ENCODE assay signal across 8 cellular contexts in genomic region chr2:201116115-201116958, GRCh38. TPM values are rescaled to one million over a fixed set of nuclear protein-coding genes. Genes with fewer than 3 reads are reported as not detected.
A peak's percentile ranks its signal among the peaks of the same experiment; 100 is the strongest.
DNase-seq lines count a peak whose midpoint lies in the region; ATAC-seq and TF ChIP-seq lines count a peak whose summit lies in the region.

Gene CFLAR, plus strand, starts transcription at chr2:201116164. Its CDS starts 13,702 bp downstream, at chr2:201129866.

- H3K4me3 Mint-ChIP-seq in nephron progenitor cell, result peak within 1 kb of the TSS; percentile 83

- POLR2A ChIA-PET in IMR-90 (lab: Charles Lee; ENCODE audit: unreplicated experiment), result no interaction called here

- H3K36me3 Mint-ChIP-seq in nephron progenitor cell (ENCODE audit: low read depth), result peaks cover 6% of the 10 kb centered on the region

- peak within 1 kb of the TSS; percentile 98 for H4K91ac ChIP-seq in IMR-90 (ENCODE audit: insufficient read depth, low read depth, low read length)

- peaks cover 8% of the 10 kb centered on the region for H4K20me1 ChIP-seq in IMR-90 (ENCODE audit: insufficient read depth, low read length)

- peaks cover 18% of the 10 kb centered on the region for H3K9me3 Mint-ChIP-seq in nephron progenitor cell

- dilution Hi-C loops in IMR-90 (cut with HindIII; ENCODE audit: low sequenced_read_pairs, unreplicated experiment), result no loop called here

- BruUV-seq in IMR-90 (replicated peaks; lab: Mats Ljungman, UMichigan), result no TSS peak

- H2BK5ac ChIP-seq in IMR-90 (ENCODE audit: low read depth, low read length, poor library complexity, severe bottlenecking), result peak within 1 kb of the TSS; percentile 98

- DNase-seq in DMS114 treated with DMSO at 0.1 percent for 48 hours (lab: John Stamatoyannopoulos, UW; ENCODE audit: unreplicated experiment) (peak; percentile 47), IMR-90 (peak; percentile 75), RWPE2 (ENCODE audit: low spot score) (peak; percentile 62), fibroblast of pulmonary artery (ENCODE audit: low read depth) (peak; percentile 77), nephron progenitor cell (peak; percentile 55), stomach (peak; percentile 74)
- peak; percentile 76 for DNase-seq in activated T-helper 9 cell treated with anti-CD3 and anti-CD28 coated beads, Interleukin-2, amount 50 U/mL, for 16 hours (ENCODE audit: low read depth)

- no peak for TF ChIP-seq RAD21 in IMR-90 (IDR thresholded peaks at IDR 0.05; ENCODE audit: low read length)

- H2BK20ac ChIP-seq in IMR-90 (ENCODE audit: low read depth, low read length), result peak within 1 kb of the TSS; percentile 61; the same call in 1 of the 2 replicates

- H3K4me1 Mint-ChIP-seq in nephron progenitor cell, result peaks cover 28% of the 10 kb centered on the region

- no peak for TF ChIP-seq EP300 in stomach (IDR thresholded peaks at IDR 0.05)

- in situ Hi-C loops in IMR-90 (cut with MboI; ENCODE audit: low sequenced_read_pairs), result no loop called here

- peak within 1 kb of the TSS; percentile 57; the same call in 1 of the 3 replicates for H2BK15ac ChIP-seq in IMR-90 (ENCODE audit: low read depth, low read length)

- H3K27ac ChIP-seq in IMR-90 (ENCODE audit: insufficient read depth, low read length) (peak within 1 kb of the TSS; percentile 92), RWPE2 (ENCODE audit: poor library complexity, severe bottlenecking) (peak within 1 kb of the TSS; percentile 96), stomach (peak within 1 kb of the TSS; percentile 98 to 100 (median 99))

- TF ChIP-seq CTCF in IMR-90 (conservative IDR thresholded peaks at IDR 0.05; ENCODE audit: low read depth, low read length), result no peak
- no peak for TF ChIP-seq CTCF in RWPE2 (IDR thresholded peaks at IDR 0.05; ENCODE audit: poor library complexity, severe bottlenecking)
- no peak for TF ChIP-seq CTCF in fibroblast of pulmonary artery (IDR thresholded peaks at IDR 0.05; ENCODE audit: low read length, missing control alignments)
- TF ChIP-seq CTCF in nephron progenitor cell (IDR thresholded peaks at IDR 0.05), result no peak
- TF ChIP-seq CTCF in stomach (IDR thresholded peaks at IDR 0.05), result no peak

- H2AFZ ChIP-seq in IMR-90 (replicated peaks; ENCODE audit: low read length, poor library complexity), result peak within 1 kb of the TSS; percentile 98

- peak within 1 kb of the TSS; percentile 87 for H3K9ac ChIP-seq in IMR-90 (ENCODE audit: low read depth, low read length)

- WGBS in IMR-90 (ENCODE audit: extremely low coverage in 2 of 2, insufficient read length in 1 of 2), 2 experiments, result 0% methylated on average over 46 of the region's 75 CpGs; no CpG with 5 or more reads in 1 of the 2 experiments
- 0 to 1% (median 0%) methylated on average over 29 to 75 of the region's 75 CpGs for WGBS in stomach, 5 donors

- H3K18ac ChIP-seq in IMR-90 (ENCODE audit: low read depth, low read length), result peak within 1 kb of the TSS; percentile 84

- H3K9me3 ChIP-seq in IMR-90 (ENCODE audit: control insufficient read depth, insufficient read depth, low read length), result no peaks in the 10 kb centered on the region
- no peaks in the 10 kb centered on the region for H3K9me3 ChIP-seq in RWPE2 (ENCODE audit: severe bottlenecking)
- H3K9me3 ChIP-seq in stomach, result no peaks in the 10 kb centered on the region

- H2BK120ac ChIP-seq in IMR-90 (ENCODE audit: low read depth, low read length), result peak within 1 kb of the TSS; percentile 97

- peak within 1 kb of the TSS; percentile 100 for H3K14ac ChIP-seq in IMR-90 (replicated peaks; ENCODE audit: low read depth, low read length)

- intact Hi-C loops in IMR-90 (cut with micrococcal nuclease), result loop anchor here (2.0 to 5.0 kb wide), 2 partner anchors 32 to 44 kb away; partner anchors contain the start of genes HYCC2 and NDUFB3
- intact Hi-C loops in stomach (cut with DNase I; ENCODE audit: low total_unique reads), result no loop called here

- peak within 1 kb of the TSS; percentile 95 for H3K56ac ChIP-seq in IMR-90 (ENCODE audit: extremely low read depth, insufficient read depth, low read length)

- H3K9me1 ChIP-seq in IMR-90 (ENCODE audit: insufficient read depth, low read length), result peaks cover 6% of the 10 kb centered on the region

- peak; percentile 41 for ATAC-seq in GM21515 (IDR thresholded peaks at IDR 0.05; ENCODE audit: unreplicated experiment)
- peak; percentile 67 for ATAC-seq in IMR-90 (ENCODE audit: low read depth)
- peak; percentile 49 for ATAC-seq in RWPE2 (ENCODE audit: low read depth)

- peak within 1 kb of the TSS; percentile 80 to 99 for H4K8ac ChIP-seq in IMR-90 (ENCODE audit: low read depth in 2 of 2, low read length in 2 of 2)

- peaks cover 10 to 55% of the 10 kb centered on the region in 2 experiments; a peak in 3 of 4 replicates for H3K79me1 ChIP-seq in IMR-90 (ENCODE audit: low read depth in 1 of 2, low read length in 2 of 2)

- H2AK5ac ChIP-seq in IMR-90 (ENCODE audit: low read depth, low read length), result peak within 1 kb of the TSS; percentile 93

- peak within 1 kb of the TSS; percentile 64 for H3K27ac Mint-ChIP-seq in nephron progenitor cell

- H3K4me3 ChIP-seq in IMR-90 (ENCODE audit: insufficient read depth, low read depth, low read length) (peak within 1 kb of the TSS; percentile 58), RWPE2 (ENCODE audit: severe bottlenecking) (peak within 1 kb of the TSS; percentile 54), fibroblast of pulmonary artery (replicated peaks; ENCODE audit: low read depth, low read length) (peak within 1 kb of the TSS; percentile 79), stomach (peak within 1 kb of the TSS; percentile 61 to 93 (median 80))

- H4K5ac ChIP-seq in IMR-90 (ENCODE audit: low read depth, low read length), result peak within 1 kb of the TSS; percentile 76

- no peaks in the 10 kb centered on the region for H3K36me3 ChIP-seq in IMR-90 (ENCODE audit: control insufficient read depth, insufficient read depth, low read length)
- no peaks in the 10 kb centered on the region for H3K36me3 ChIP-seq in RWPE2 (ENCODE audit: low read depth)
- peaks cover 0 to 3% (median 0%) of the 10 kb centered on the region in 4 donors for H3K36me3 ChIP-seq in stomach

- peak within 1 kb of the TSS; percentile 100 for H3K23ac ChIP-seq in IMR-90 (ENCODE audit: low read depth, low read length)

- no peaks in the 10 kb centered on the region for H3K27me3 ChIP-seq in IMR-90 (ENCODE audit: control insufficient read depth, insufficient read depth, low read length)
- no peaks in the 10 kb centered on the region for H3K27me3 ChIP-seq in RWPE2 (ENCODE audit: insufficient read depth, poor library complexity, severe bottlenecking)
- H3K27me3 ChIP-seq in stomach, result no peaks in the 10 kb centered on the region

- peak within 1 kb of the TSS; percentile 98 for H3K4ac ChIP-seq in IMR-90 (ENCODE audit: low read depth, low read length)

- peak; percentile 65; the same call in 1 of the 2 replicates for TF ChIP-seq POLR2A in IMR-90 (IDR thresholded peaks at IDR 0.05; ENCODE audit: low read depth, low read length)
- peak in 2 of 4 donors; percentile 37 to 59 for TF ChIP-seq POLR2A in stomach (IDR thresholded peaks at IDR 0.05)

- peaks cover 26% of the 10 kb centered on the region for H3K27me3 Mint-ChIP-seq in nephron progenitor cell (ENCODE audit: low read depth, poor library complexity)

- H3K4me1 ChIP-seq in IMR-90 (ENCODE audit: control insufficient read depth, insufficient read depth, low read length), result peaks cover 4% of the 10 kb centered on the region
- H3K4me1 ChIP-seq in RWPE2 (ENCODE audit: insufficient read depth, poor library complexity, severe bottlenecking), result peaks cover 12% of the 10 kb centered on the region
- H3K4me1 ChIP-seq in stomach, result peaks cover 9 to 50% (median 39%) of the 10 kb centered on the region in 4 donors

- H3K4me2 ChIP-seq in IMR-90 (ENCODE audit: low read depth, low read length), result peak within 1 kb of the TSS; percentile 89

- CTCF ChIA-PET in IMR-90 (lab: Yijun Ruan, JAX), result interaction anchor here (2.1 kb wide), 1 partner anchor 32 kb away, joined by 5 read pairs; no protein-coding TSS in a partner anchor

- peak within 1 kb of the TSS; percentile 98 for H2AK9ac ChIP-seq in IMR-90 (replicated peaks; ENCODE audit: low read depth, low read length, poor library complexity)

TF ChIP-seq in IMR-90, 13 proteins besides CTCF, POLR2A, EP300 and RAD21 (continues in another document):
- TF ChIP-seq ELK1 (IDR thresholded peaks at IDR 0.05; ENCODE audit: borderline replicate concordance, low read depth, low read length) (no peak), CHD1 (IDR thresholded peaks at IDR 0.05; ENCODE audit: low read depth, low read length) (no peak), RCOR1 (IDR thresholded peaks at IDR 0.05; ENCODE audit: insufficient replicate concordance, low read length) (no peak), SMC3 (IDR thresholded peaks at IDR 0.05; ENCODE audit: low read depth, low read length) (no peak), MXI1 (IDR thresholded peaks at IDR 0.05; ENCODE audit: borderline replicate concordance, low read depth, low read length) (peak; percentile 50; the same call in 1 of the 2 replicates), CEBPB (IDR thresholded peaks at IDR 0.05; ENCODE audit: low read depth, low read length) (peak; percentile 78), MAFK (IDR thresholded peaks at IDR 0.05; ENCODE audit: low read depth, low read length) (peak; percentile 46; the same call in 1 of the 2 replicates), MAZ (IDR thresholded peaks at IDR 0.05; ENCODE audit: borderline replicate concordance, low read depth, low read length) (no peak; the same call in 1 of the 2 replicates), NFE2L2 (IDR thresholded peaks at IDR 0.05; ENCODE audit: low read depth, low read length) (no peak)
- TF ChIP-seq, protein P1, sequence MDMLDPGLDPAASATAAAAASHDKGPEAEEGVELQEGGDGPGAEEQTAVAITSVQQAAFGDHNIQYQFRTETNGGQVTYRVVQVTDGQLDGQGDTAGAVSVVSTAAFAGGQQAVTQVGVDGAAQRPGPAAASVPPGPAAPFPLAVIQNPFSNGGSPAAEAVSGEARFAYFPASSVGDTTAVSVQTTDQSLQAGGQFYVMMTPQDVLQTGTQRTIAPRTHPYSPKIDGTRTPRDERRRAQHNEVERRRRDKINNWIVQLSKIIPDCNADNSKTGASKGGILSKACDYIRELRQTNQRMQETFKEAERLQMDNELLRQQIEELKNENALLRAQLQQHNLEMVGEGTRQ (IDR thresholded peaks at IDR 0.05; ENCODE audit: low read depth, low read length), result no peak

RNA-seq across cellular contexts. Expression of gene CFLAR, which starts in this region (rescaled TPM):
- total RNA-seq in IMR-90 (2012; rRNA removed) (48.3 and 59.9 TPM in 2 replicates), stomach (100 to 1,000 TPM; 149 to 424 (median 247) TPM)
- polyA plus RNA-seq in IMR-90 (2012; rRNA removed) (23.8 and 29.2 TPM in 2 replicates), stomach (10 to 100 TPM; 23.3 to 43.4 (median 24.1) TPM)
- 8.6 and 21.0 TPM in 2 replicates for polyA plus RNA-seq in IMR-90 (2012; cell fraction: cytosol; rRNA removed)
- polyA plus RNA-seq in IMR-90 (2012; cell fraction: nucleus; rRNA removed; ENCODE audit: low replicate concordance), result 32.8 and 76.8 TPM in 2 replicates

Comparison
In these comparisons a context has a peak if more than half of its experiments do, and no peak if none do; other contexts are left out.
1. Peak in every context shown above with its lines: DNase-seq, ATAC-seq, H3K4me3 ChIP-seq and H3K27ac ChIP-seq.